ENCODE assay signal across 27 cellular contexts in genomic region chr5:58671155-58671554, GRCh38.
"Had no signal": no experiment of that assay in that cellular context is flagged by ENCODE, and none has a peak within 500 bp of the region (broad histone marks: within the 10 kb centered on the region; RNA-seq: fewer than 3 reads in every experiment).

No MANE protein-coding gene starts in this region.

- H3K9me3 ChIP-seq: ascending aorta, esophagus muscularis mucosa, gastrocnemius medialis had no signal

- H3K4me3 ChIP-seq: ascending aorta, esophagus muscularis mucosa, gastrocnemius medialis had no signal

- H3K4me1 ChIP-seq: ascending aorta, gastrocnemius medialis had no signal

- H3K27me3 ChIP-seq: ascending aorta, brain microvascular endothelial cell, esophagus muscularis mucosa, gastrocnemius medialis had no signal

- DNase-seq: activated B cell treated with CpG ODN at 0.5 μM for 24 hours; activated CD4-positive, alpha-beta T cell treated with anti-CD3 and anti-CD28 coated beads for 48 hours; activated CD4-positive, alpha-beta T cell treated with anti-CD3 and anti-CD28 coated beads, Interleukin-2, amount 50 U/mL, for 1 hour; activated CD4-positive, alpha-beta T cell treated with anti-CD3 and anti-CD28 coated beads, Interleukin-2, amount 50 U/mL, for 48 hours; activated CD8-positive, alpha-beta memory T cell treated with anti-CD3 and anti-CD28 coated beads for 24 hours; activated CD8-positive, alpha-beta T cell treated with anti-CD3 and anti-CD28 coated beads for 36 hours; activated gamma-delta T cell; activated naive CD4-positive, alpha-beta T cell; activated naive CD4-positive, alpha-beta T cell treated with anti-CD3 and anti-CD28 coated beads, Interleukin-2, amount 10 ng/mL, durations not matched to agents 7 days and 5 days; activated naive CD8-positive, alpha-beta T cell treated with anti-CD3 and anti-CD28 coated beads, Interleukin-2, amount 10 ng/mL, durations not matched to agents 7 days and 5 days; activated T-cell treated with anti-CD3 and anti-CD28 coated beads, Interleukin-2, amount 50 U/mL, for 4 hours; brain microvascular endothelial cell; caudate nucleus; cortex of kidney; effector CD4-positive, alpha-beta T cell; effector memory CD8-positive, alpha-beta T cell; erythroblast; foreskin keratinocyte; gastrocnemius medialis; glutamatergic neuron; T-helper 1 cell; T-helper 17 cell; T1000; WERI-Rb-1 had no signal

- H3K27ac ChIP-seq: ascending aorta, brain microvascular endothelial cell, esophagus muscularis mucosa, foreskin keratinocyte, gastrocnemius medialis, WERI-Rb-1 had no signal

- ATAC-seq: activated CD4-positive, CD25-positive, alpha-beta regulatory T cell treated with anti-CD3 and anti-CD28 coated beads, Interleukin-2, amount 50 U/mL, for 24 hours; activated CD8-positive, alpha-beta T cell treated with anti-CD3 and anti-CD28 coated beads for 36 hours; activated T-cell treated with anti-CD3 and anti-CD28 coated beads, Interleukin-2, amount 50 U/mL, for 4 hours; effector memory CD8-positive, alpha-beta T cell; foreskin keratinocyte; gastrocnemius medialis; T-helper 17 cell had no signal

- H3K36me3 ChIP-seq: ascending aorta, brain microvascular endothelial cell, esophagus muscularis mucosa, gastrocnemius medialis, WERI-Rb-1 had no signal
